In genomic region chr1:201310251-201310985, GRCh38 we compare ENCODE assay signal across 19 cellular contexts. TPM values are rescaled to one million over a fixed set of nuclear protein-coding genes. Genes with fewer than 3 reads are reported as not detected.
DNase-seq lines count a peak whose midpoint lies in the region; ATAC-seq and TF ChIP-seq lines count a peak whose summit lies in the region.
"Had no signal": no experiment of that assay in that cellular context is flagged by ENCODE, and none has a peak within 500 bp of the region (broad histone marks: within the 10 kb centered on the region; RNA-seq: fewer than 3 reads in every experiment).

No MANE protein-coding gene starts in this region.

- no peak for TF ChIP-seq POLR2A in heart left ventricle (IDR thresholded peaks at IDR 0.05)

- no peak for TF ChIP-seq CTCF in heart left ventricle (IDR thresholded peaks at IDR 0.05)
- no peak for TF ChIP-seq CTCF in chondrocyte (IDR thresholded peaks at IDR 0.05)

- intact Hi-C loops in heart left ventricle (cut with DNase I) (loop anchor here in 1 of 10 donors (5.0 kb wide), 1 partner anchor 37 kb away; no protein-coding TSS in a partner anchor), cardiac septum (cut with DNase I) (no loop called here)

- peaks cover 0 to 7% (median 0%) of the 10 kb centered on the region in 9 donors for H3K27me3 ChIP-seq in heart left ventricle
- H3K27me3 ChIP-seq: ovary had no signal

- 31 to 52% (median 49%) methylated on average over 5 to 7 of the region's 7 CpGs for WGBS in heart left ventricle, 4 donors

- peaks cover 3% of the 10 kb centered on the region for H3K27me3 Mint-ChIP-seq in chondrocyte (ENCODE audit: low read depth)

- no peaks in the 10 kb centered on the region for H3K9me3 ChIP-seq in heart left ventricle
- H3K9me3 ChIP-seq: adrenal gland, ovary, thoracic aorta had no signal

- H3K4me3 ChIP-seq in heart left ventricle, result no peak overlapping the region
- H3K4me3 ChIP-seq: adrenal gland, ovary, thoracic aorta had no signal

- no peak overlapping the region for H3K27ac Mint-ChIP-seq in chondrocyte (ENCODE audit: unreplicated experiment)
- H3K27ac Mint-ChIP-seq: activated CD8-positive, alpha-beta memory T cell treated with anti-CD3 and anti-CD28 coated beads, Interleukin-2, amount 10 ng/mL, durations not matched to agents 7 days and 5 days; CD4-positive, alpha-beta T cell had no signal

- H3K4me1 ChIP-seq in heart left ventricle, result peaks cover 0 to 42% (median 25%) of the 10 kb centered on the region in 12 donors
- H3K4me1 ChIP-seq: adrenal gland had no signal

- ATAC-seq in heart left ventricle, result peak in 3 of 4 donors; percentile 12 to 68 (median 33)
- ATAC-seq: activated CD8-positive, alpha-beta memory T cell treated with anti-CD3 and anti-CD28 coated beads, Interleukin-2, amount 10 ng/mL, durations not matched to agents 7 days and 5 days had no signal

- H3K27ac ChIP-seq in heart left ventricle, result peak overlapping the region in 10 of 12 donors; percentile 9 to 61 (median 34)
- H3K27ac ChIP-seq: adrenal gland, ovary, thoracic aorta had no signal

- peaks cover 48% of the 10 kb centered on the region for H3K4me1 Mint-ChIP-seq in chondrocyte (ENCODE audit: low read depth)

- no peak overlapping the region for H3K4me3 Mint-ChIP-seq in chondrocyte (ENCODE audit: unreplicated experiment)
- H3K4me3 Mint-ChIP-seq: activated CD8-positive, alpha-beta memory T cell treated with anti-CD3 and anti-CD28 coated beads, Interleukin-2, amount 10 ng/mL, durations not matched to agents 7 days and 5 days; CD4-positive, alpha-beta T cell had no signal

- no peaks in the 10 kb centered on the region for H3K9me3 Mint-ChIP-seq in chondrocyte (ENCODE audit: low read depth)
- H3K9me3 Mint-ChIP-seq: CD4-positive, alpha-beta T cell had no signal

- H3K36me3 Mint-ChIP-seq in chondrocyte (ENCODE audit: low read depth), result peaks cover 1% of the 10 kb centered on the region
- H3K36me3 Mint-ChIP-seq: activated CD8-positive, alpha-beta memory T cell treated with anti-CD3 and anti-CD28 coated beads, Interleukin-2, amount 10 ng/mL, durations not matched to agents 7 days and 5 days had no signal

- DNase-seq in heart left ventricle (peak in 1 of 5 donors; percentile 50), cardiac septum (ENCODE audit: low spot score) (no peak), chondrocyte (ENCODE audit: low spot score) (peak; percentile 68), lung microvascular endothelial cell (ENCODE audit: low read depth in 2 of 2) (peak; percentile 3 to 60), NCI-H524 (lab: John Stamatoyannopoulos, UW) (no peak), mucosa of gallbladder (ENCODE audit: low spot score) (no peak)
- no peak for DNase-seq in activated T-cell treated with anti-CD3 and anti-CD28 coated beads, Interleukin-2, amount 50 U/mL, for 1 hour
- no peak for DNase-seq in effector CD8-positive, alpha-beta T cell (lab: John Stamatoyannopoulos, UW)
- DNase-seq: activated CD8-positive, alpha-beta memory T cell treated with anti-CD3 and anti-CD28 coated beads, Interleukin-2, amount 10 ng/mL, durations not matched to agents 7 days and 5 days; activated effector memory CD4-positive, alpha-beta T cell treated with anti-CD3 and anti-CD28 coated beads, Interleukin-2, amount 50 U/mL, for 16 hours; CD4-positive, alpha-beta T cell; central memory CD4-positive, alpha-beta T cell; effector memory CD4-positive, alpha-beta T cell; ovary; stimulated activated CD4-positive, alpha-beta T cell treated with anti-CD3 and anti-CD28 coated beads, Interleukin-4, amount 100 ng/mL, for 4 hours; stimulated activated CD8-positive, alpha-beta memory T cell treated with anti-CD3 and anti-CD28 coated beads, Interleukin-4, amount 100 ng/mL, for 48 hours had no signal

- no peaks in the 10 kb centered on the region for H3K36me3 ChIP-seq in heart left ventricle
- H3K36me3 ChIP-seq: adrenal gland, ovary, thoracic aorta had no signal

RNA-seq across cellular contexts. Expression of gene PKP1, which starts 27.1 kb away (rescaled TPM):
- total RNA-seq in heart left ventricle (1 to 10 TPM in 1 of 9 donors, under 1 TPM in 6, not detected in 2; 0.09 to 1.6 (median 0.27) TPM), cardiac septum (0.16 TPM), chondrocyte (0.07 to 4.1 TPM (median 4.0 TPM) in 3 replicates), lung microvascular endothelial cell (under 0.01 TPM in 1 of 2 replicates, not detected in the other), mucosa of gallbladder (0.09 TPM)
- under 1 TPM in 1 of 2 donors, not detected in 1; 0.62 TPM for polyA plus RNA-seq in heart left ventricle
- total RNA-seq: activated CD8-positive, alpha-beta memory T cell treated with anti-CD3 and anti-CD28 coated beads, Interleukin-2, amount 10 ng/mL, durations not matched to agents 7 days and 5 days; CD4-positive, alpha-beta T cell; T-helper 2 cell treated with Interferon-gamma antibody and Interleukin-4, amounts not matched to agents 100 ng/mL and 5 ng/mL, for 36 hours had no signal

Comparison
In these comparisons a context has a peak if more than half of its experiments do, and no peak if none do; other contexts are left out.
1. DNase-seq: peak in chondrocyte (single experiment) and lung microvascular endothelial cell (2 of 2); none in cardiac septum (single experiment), activated T-cell treated with anti-CD3 and anti-CD28 coated beads, Interleukin-2, amount 50 U/mL, for 1 hour (single experiment), NCI-H524 (0 of 2), mucosa of gallbladder (single experiment) and effector CD8-positive, alpha-beta T cell (single experiment).